In the genomic region with DNA sequence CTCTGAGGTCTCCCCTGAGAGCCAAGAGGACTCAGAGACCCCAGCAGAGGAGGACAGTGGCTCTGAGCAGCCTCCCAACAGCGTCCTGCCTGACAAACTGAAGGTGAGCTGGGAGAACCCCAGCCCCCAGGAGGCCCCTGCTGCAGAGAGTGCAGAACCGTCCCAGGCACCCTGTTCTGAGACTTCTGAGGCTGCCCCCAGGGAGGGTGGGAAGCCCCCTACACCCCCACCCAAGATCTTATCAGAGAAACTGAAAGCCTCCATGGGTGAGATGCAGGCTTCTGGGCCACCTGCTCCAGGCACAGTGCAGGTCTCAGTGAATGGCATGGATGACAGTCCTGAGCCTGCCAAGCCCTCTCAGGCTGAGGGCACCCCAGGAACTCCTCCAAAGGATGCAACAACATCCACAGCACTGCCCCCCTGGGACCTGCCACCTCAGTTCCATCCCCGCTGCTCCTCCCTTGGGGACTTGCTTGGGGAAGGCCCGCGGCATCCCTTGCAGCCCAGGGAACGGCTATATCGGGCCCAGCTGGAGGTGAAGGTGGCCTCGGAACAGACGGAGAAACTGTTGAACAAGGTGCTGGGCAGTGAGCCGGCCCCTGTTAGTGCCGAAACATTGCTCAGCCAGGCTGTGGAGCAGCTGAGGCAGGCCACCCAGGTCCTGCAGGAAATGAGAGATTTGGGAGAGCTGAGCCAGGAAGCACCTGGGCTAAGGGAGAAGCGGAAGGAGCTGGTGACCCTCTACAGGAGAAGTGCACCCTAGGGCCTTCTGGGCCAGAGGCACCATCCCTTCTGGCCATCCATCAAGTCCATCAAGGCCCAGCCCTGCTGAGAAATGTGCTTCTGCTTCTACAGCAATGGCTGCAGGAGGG, we compare ENCODE assay signal across 12 cellular contexts. TPM values are rescaled to one million over a fixed set of nuclear protein-coding genes. Genes with fewer than 3 reads are reported as not detected.
DNase-seq lines count a peak whose midpoint lies in the region; ATAC-seq lines count a peak whose summit lies in the region.
"Had no signal": no experiment of that assay in that cellular context is flagged by ENCODE, and none has a peak within 500 bp of the region (broad histone marks: within the 10 kb centered on the region; RNA-seq: fewer than 3 reads in every experiment).

No MANE protein-coding gene starts in this region.

- H3K36me3 Mint-ChIP-seq in stimulated activated memory B cell treated with anti-CD40 and anti-IgM and Interleukin-4, amounts not matched to agents 10 μg/mL and 1 μg/mL and 100 μg/mL, for 72 hours: peaks cover 58% of the 10 kb centered on the region

- H3K9ac ChIP-seq in HUES6 (ENCODE audit: low read length): no peak overlapping the region

- ATAC-seq in GM18909 (IDR thresholded peaks at IDR 0.05; ENCODE audit: poor library complexity, unreplicated experiment): peak; percentile 46
- peak; percentile 21 for ATAC-seq in esophagus mucosa
- peak; percentile 82 for ATAC-seq in stimulated activated memory B cell treated with anti-CD40 and anti-IgM and Interleukin-4, amounts not matched to agents 10 μg/mL and 1 μg/mL and 100 μg/mL, for 72 hours
- ATAC-seq in HG03469 (IDR thresholded peaks at IDR 0.05; ENCODE audit: unreplicated experiment): no peak
- ATAC-seq in HG03342 (IDR thresholded peaks at IDR 0.05; ENCODE audit: unreplicated experiment): no peak

- H3K27me3 Mint-ChIP-seq in stimulated activated memory B cell treated with anti-CD40 and anti-IgM and Interleukin-4, amounts not matched to agents 10 μg/mL and 1 μg/mL and 100 μg/mL, for 72 hours: no peaks in the 10 kb centered on the region

- peak overlapping the region; percentile 58 for H3K27ac Mint-ChIP-seq in stimulated activated memory B cell treated with anti-CD40 and anti-IgM and Interleukin-4, amounts not matched to agents 10 μg/mL and 1 μg/mL and 100 μg/mL, for 72 hours

- peaks cover 52% of the 10 kb centered on the region for H3K36me3 ChIP-seq in HUES6 (ENCODE audit: control insufficient read depth, insufficient read depth, low read length)

- H3K27me3 ChIP-seq in HUES6 (ENCODE audit: control insufficient read depth, insufficient read depth, low read length): no peaks in the 10 kb centered on the region

- H3K4me1 ChIP-seq in HUES6 (ENCODE audit: control insufficient read depth, insufficient read depth, low read length): peaks cover 48% of the 10 kb centered on the region

- peak overlapping the region; percentile 21; the same call in 1 of the 2 replicates for H3K27ac ChIP-seq in HUES6 (ENCODE audit: low read depth, low read length)

- peaks cover 55% of the 10 kb centered on the region for H3K4me1 Mint-ChIP-seq in stimulated activated memory B cell treated with anti-CD40 and anti-IgM and Interleukin-4, amounts not matched to agents 10 μg/mL and 1 μg/mL and 100 μg/mL, for 72 hours

- no peak for DNase-seq in mesenteric fat pad (ENCODE audit: low spot score)
- no peak for DNase-seq in HuH-7 (ENCODE audit: low spot score)
- DNase-seq: COR-L47; NCI-H524; stimulated activated naive CD4-positive, alpha-beta T cell had no signal

- no peaks in the 10 kb centered on the region for H3K9me3 ChIP-seq in HUES6 (ENCODE audit: control insufficient read depth, insufficient read depth, low read depth, low read length)

- no peak overlapping the region for H3K4me3 ChIP-seq in HUES6 (ENCODE audit: low read depth, low read length)

- H3K9me3 Mint-ChIP-seq in stimulated activated memory B cell treated with anti-CD40 and anti-IgM and Interleukin-4, amounts not matched to agents 10 μg/mL and 1 μg/mL and 100 μg/mL, for 72 hours: no peaks in the 10 kb centered on the region
- H3K9me3 Mint-ChIP-seq: nephron had no signal

- H3K4me3 Mint-ChIP-seq in stimulated activated memory B cell treated with anti-CD40 and anti-IgM and Interleukin-4, amounts not matched to agents 10 μg/mL and 1 μg/mL and 100 μg/mL, for 72 hours: peak overlapping the region; percentile 18
- H3K4me3 Mint-ChIP-seq: nephron had no signal

RNA-seq across cellular contexts. Expression of a gene that starts 23.6 kb away (rescaled TPM):
- total RNA-seq in esophagus mucosa (3.9 TPM), mesenteric fat pad (87.5 TPM)

RNA-seq across cellular contexts. Expression of a gene that starts 39.9 kb away (rescaled TPM):
- total RNA-seq in esophagus mucosa (6.3 TPM), mesenteric fat pad (1.6 TPM)

RNA-seq across cellular contexts. Expression of a gene that starts 46.3 kb away (rescaled TPM):
- 1.6 TPM for total RNA-seq in esophagus mucosa
- 19.3 TPM for total RNA-seq in mesenteric fat pad

Comparison
In these comparisons a context has a peak if more than half of its experiments do, and no peak if none do; other contexts are left out.
1. ATAC-seq: peak in GM18909 (single experiment), esophagus mucosa (single experiment) and stimulated activated memory B cell treated with anti-CD40 and anti-IgM and Interleukin-4, amounts not matched to agents 10 μg/mL and 1 μg/mL and 100 μg/mL, for 72 hours (single experiment); none in HG03469 (single experiment) and HG03342 (single experiment).
2. RNA of a gene that starts 23.6 kb away (total RNA-seq): 87.5 TPM in mesenteric fat pad (single experiment); 3.9 TPM in esophagus mucosa (single experiment); every median in the first group is over 10 times any median in the second.